23 cellular contexts compared by ENCODE assay signal in genomic region chr3:10848261-10848660, GRCh38. TPM values are rescaled to one million over a fixed set of nuclear protein-coding genes. Genes with fewer than 3 reads are reported as not detected.
DNase-seq lines count a peak whose midpoint lies in the region; ATAC-seq and TF ChIP-seq lines count a peak whose summit lies in the region.
"Had no signal": no experiment of that assay in that cellular context is flagged by ENCODE, and none has a peak within 500 bp of the region (broad histone marks: within the 10 kb centered on the region; RNA-seq: fewer than 3 reads in every experiment).

No MANE protein-coding gene starts in this region.

- H3F3A ChIP-seq in GM23248 (ENCODE audit: insufficient read depth), result no peaks in the 10 kb centered on the region

- no peaks in the 10 kb centered on the region for H3K27me3 ChIP-seq in GM23248 (replicated peaks; ENCODE audit: insufficient read depth)

- H3K4me2 ChIP-seq in GM23248 (ENCODE audit: unreplicated experiment), result no peak overlapping the region
- H3K4me2 ChIP-seq: neural progenitor cell had no signal

- H3K36me3 Mint-ChIP-seq in activated CD4-positive, alpha-beta T cell treated with anti-CD3 and anti-CD28 coated beads, Interleukin-2, amount 10 ng/mL, durations not matched to agents 7 days and 5 days (ENCODE audit: low read depth), result no peaks in the 10 kb centered on the region
- no peaks in the 10 kb centered on the region for H3K36me3 Mint-ChIP-seq in activated T-cell treated with anti-CD3 and anti-CD28 coated beads, Interleukin-2, amount 50 U/mL, for 72 hours (ENCODE audit: insufficient read depth in 2 of 2)
- H3K36me3 Mint-ChIP-seq: mesothelial cell of epicardium, neural progenitor cell, WTC11 had no signal

- H3K9me3 Mint-ChIP-seq in activated CD4-positive, alpha-beta T cell treated with anti-CD3 and anti-CD28 coated beads, Interleukin-2, amount 10 ng/mL, durations not matched to agents 7 days and 5 days, result no peaks in the 10 kb centered on the region
- H3K9me3 Mint-ChIP-seq in activated T-cell treated with anti-CD3 and anti-CD28 coated beads, Interleukin-2, amount 50 U/mL, for 72 hours, result peaks cover 0 to 2% of the 10 kb centered on the region in 2 donors
- H3K9me3 Mint-ChIP-seq: activated T-helper 1 cell treated with anti-CD3 and anti-CD28 coated beads, Interleukin-12 subunit alpha, Interleukin-12 subunit beta, Interleukin-2, Interleukin-4 antibody, amounts not matched to agents 30 ng/mL and 10 ng/mL and 1 ng/mL, durations not matched to agents 14 hours and 24 hours and 36 hours; effector memory CD8-positive, alpha-beta T cell; mesothelial cell of epicardium; neural progenitor cell; T-helper 1 cell treated with Interleukin-12 subunit alpha and Interleukin-12 subunit beta and Interleukin-4 antibody, amounts not matched to agents 30 μg/mL and 1 μg/mL, for 36 hours had no signal

- ATAC-seq in activated T-cell treated with anti-CD3 and anti-CD28 coated beads, Interleukin-2, amount 50 U/mL, for 72 hours (replicated peaks in 1 of 2), result peak; percentile 92
- no peak for ATAC-seq in GM18517 (IDR thresholded peaks at IDR 0.05; ENCODE audit: unreplicated experiment)
- ATAC-seq: effector memory CD8-positive, alpha-beta T cell; upper lobe of right lung; WTC11 had no signal

- no peak overlapping the region for H3K27ac Mint-ChIP-seq in activated CD4-positive, alpha-beta T cell treated with anti-CD3 and anti-CD28 coated beads, Interleukin-2, amount 10 ng/mL, durations not matched to agents 7 days and 5 days
- no peak overlapping the region for H3K27ac Mint-ChIP-seq in activated T-cell treated with anti-CD3 and anti-CD28 coated beads, Interleukin-2, amount 50 U/mL, for 72 hours
- H3K27ac Mint-ChIP-seq: activated T-helper 1 cell treated with anti-CD3 and anti-CD28 coated beads, Interleukin-12 subunit alpha, Interleukin-12 subunit beta, Interleukin-2, Interleukin-4 antibody, amounts not matched to agents 30 ng/mL and 10 ng/mL and 1 ng/mL, durations not matched to agents 14 hours and 24 hours and 36 hours; effector memory CD8-positive, alpha-beta T cell; mesothelial cell of epicardium; neural progenitor cell; T-helper 1 cell treated with Interleukin-12 subunit alpha and Interleukin-12 subunit beta and Interleukin-4 antibody, amounts not matched to agents 30 μg/mL and 1 μg/mL, for 36 hours; WTC11 had no signal

- in situ Hi-C loops in GM13977 (cut with MboI; ENCODE audit: low pct_unique_long_range_greater_than_20kb, low sequenced_read_pairs, unreplicated experiment) (no loop called here), GM23248 (cut with MboI) (no loop called here)

- H4K20me1 ChIP-seq in GM23248 (ENCODE audit: insufficient read depth), result no peaks in the 10 kb centered on the region

- CTCF ChIA-PET in activated CD4-positive, alpha-beta T cell treated with anti-CD3 and anti-CD28 coated beads, Interleukin-2, amount 10 ng/mL, durations not matched to agents 7 days and 5 days (lab: Charles Lee), result no interaction called here

- 31 to 38% methylated on average over 3 of the region's 3 CpGs for WGBS in GM23248 (ENCODE audit: low coverage in 1 of 2, low lambda C conversion rate in 2 of 2, missing lambda C conversion rate in 2 of 2), 2 experiments

- POLR2A ChIA-PET in activated CD4-positive, alpha-beta T cell treated with anti-CD3 and anti-CD28 coated beads, Interleukin-2, amount 10 ng/mL, durations not matched to agents 7 days and 5 days (lab: Charles Lee), result no interaction called here

- no peaks in the 10 kb centered on the region for H3K36me3 ChIP-seq in GM23248 (ENCODE audit: low read depth)
- H3K36me3 ChIP-seq: neural progenitor cell, upper lobe of right lung had no signal

- TF ChIP-seq CTCF in GM13977 (IDR thresholded peaks at IDR 0.05; ENCODE audit: extremely low read depth, insufficient read depth, missing control alignments), result no peak

- H3K4me3 ChIP-seq in GM23248, result no peak overlapping the region
- H3K4me3 ChIP-seq: neural progenitor cell, upper lobe of right lung had no signal

- no peaks in the 10 kb centered on the region for H3K79me2 ChIP-seq in GM23248 (ENCODE audit: insufficient read depth)

- H3K4me1 Mint-ChIP-seq in activated CD4-positive, alpha-beta T cell treated with anti-CD3 and anti-CD28 coated beads, Interleukin-2, amount 10 ng/mL, durations not matched to agents 7 days and 5 days, result no peaks in the 10 kb centered on the region
- H3K4me1 Mint-ChIP-seq in activated T-cell treated with anti-CD3 and anti-CD28 coated beads, Interleukin-2, amount 50 U/mL, for 72 hours (ENCODE audit: low read depth), result peaks cover 18% of the 10 kb centered on the region
- H3K4me1 Mint-ChIP-seq: mesothelial cell of epicardium, WTC11 had no signal

- no peak overlapping the region for H3K4me3 Mint-ChIP-seq in activated CD4-positive, alpha-beta T cell treated with anti-CD3 and anti-CD28 coated beads, Interleukin-2, amount 10 ng/mL, durations not matched to agents 7 days and 5 days
- H3K4me3 Mint-ChIP-seq in activated T-cell treated with anti-CD3 and anti-CD28 coated beads, Interleukin-2, amount 50 U/mL, for 72 hours, result no peak overlapping the region
- H3K4me3 Mint-ChIP-seq: activated T-helper 1 cell treated with anti-CD3 and anti-CD28 coated beads, Interleukin-12 subunit alpha, Interleukin-12 subunit beta, Interleukin-2, Interleukin-4 antibody, amounts not matched to agents 30 ng/mL and 10 ng/mL and 1 ng/mL, durations not matched to agents 14 hours and 24 hours and 36 hours; effector memory CD8-positive, alpha-beta T cell; mesothelial cell of epicardium; neural progenitor cell; T-helper 1 cell treated with Interleukin-12 subunit alpha and Interleukin-12 subunit beta and Interleukin-4 antibody, amounts not matched to agents 30 μg/mL and 1 μg/mL, for 36 hours; WTC11 had no signal

- H3K9me2 ChIP-seq in GM23248 (ENCODE audit: insufficient read depth), result no peaks in the 10 kb centered on the region

- peaks cover 12% of the 10 kb centered on the region for H3K27me3 Mint-ChIP-seq in activated CD4-positive, alpha-beta T cell treated with anti-CD3 and anti-CD28 coated beads, Interleukin-2, amount 10 ng/mL, durations not matched to agents 7 days and 5 days
- peaks cover 46% of the 10 kb centered on the region for H3K27me3 Mint-ChIP-seq in activated T-cell treated with anti-CD3 and anti-CD28 coated beads, Interleukin-2, amount 50 U/mL, for 72 hours (ENCODE audit: low read depth)

- DNase-seq in activated CD4-positive, alpha-beta T cell treated with anti-CD3 and anti-CD28 coated beads, Interleukin-2, amount 50 U/mL, for 48 hours, result peak; percentile 32 to 40
- no peak for DNase-seq in activated CD4-positive, alpha-beta T cell treated with anti-CD3 and anti-CD28 coated beads, Interleukin-2, amount 10 ng/mL, durations not matched to agents 7 days and 5 days
- DNase-seq in GM13977 (ENCODE audit: low spot score) (peak; percentile 56), COR-L47 (lab: John Stamatoyannopoulos, UW) (no peak), GM23248 (no peak)
- DNase-seq in activated T-cell treated with anti-CD3 and anti-CD28 coated beads, Interleukin-2, amount 50 U/mL, for 72 hours, result peak; percentile 46 to 57
- peak; percentile 23 to 28 for DNase-seq in stimulated activated CD4-positive, alpha-beta T cell treated with anti-CD3 and anti-CD28 coated beads, Interleukin-4, amount 100 ng/mL, for 48 hours (ENCODE audit: low read depth in 2 of 2)
- DNase-seq: amniotic stem cell; effector memory CD8-positive, alpha-beta T cell; hippocampal formation; Karpas-422; NCI-H1436; NCI-H510A; SHP77; upper lobe of right lung had no signal

- H3K27ac ChIP-seq in GM23248, result no peak overlapping the region
- H3K27ac ChIP-seq: C4-2B, neural progenitor cell, upper lobe of right lung had no signal

- H3K9ac ChIP-seq in GM23248, result no peak overlapping the region
- H3K9ac ChIP-seq: neural progenitor cell had no signal

- no peaks in the 10 kb centered on the region for H3K9me3 ChIP-seq in GM23248 (ENCODE audit: low read depth)
- H3K9me3 ChIP-seq: upper lobe of right lung had no signal

- no peak overlapping the region for H2AFZ ChIP-seq in GM23248
- H2AFZ ChIP-seq: neural progenitor cell had no signal

- no peaks in the 10 kb centered on the region for H3K4me1 ChIP-seq in GM23248 (ENCODE audit: insufficient read depth)
- H3K4me1 ChIP-seq: upper lobe of right lung had no signal

RNA-seq across cellular contexts. Expression of gene SLC6A11, which starts 32.2 kb away (rescaled TPM):
- not detected for total RNA-seq in activated CD4-positive, alpha-beta T cell treated with anti-CD3 and anti-CD28 coated beads, Interleukin-2, amount 10 ng/mL, durations not matched to agents 7 days and 5 days
- not detected for total RNA-seq in activated T-cell treated with anti-CD3 and anti-CD28 coated beads, Interleukin-2, amount 50 U/mL, for 72 hours
- total RNA-seq in GM23248 (2014; rRNA removed; shearing (Covaris generic)), result not detected in 2 replicates
- polyA plus RNA-seq in GM23248 (2016; fragmentation: Nextera tagmentation; extraction: Ambion mirVana), result not detected in 2 replicates
- total RNA-seq: activated T-helper 1 cell treated with anti-CD3 and anti-CD28 coated beads, Interleukin-12 subunit alpha, Interleukin-12 subunit beta, Interleukin-2, Interleukin-4 antibody, amounts not matched to agents 30 ng/mL and 10 ng/mL and 1 ng/mL, durations not matched to agents 14 hours and 24 hours and 36 hours; renal cortical epithelial cell had no signal

Comparison
In these comparisons a context has a peak if more than half of its experiments do, and no peak if none do; other contexts are left out.
1. DNase-seq: peak in activated CD4-positive, alpha-beta T cell treated with anti-CD3 and anti-CD28 coated beads, Interleukin-2, amount 50 U/mL, for 48 hours (2 of 2), GM13977 (single experiment), activated T-cell treated with anti-CD3 and anti-CD28 coated beads, Interleukin-2, amount 50 U/mL, for 72 hours (2 of 2) and stimulated activated CD4-positive, alpha-beta T cell treated with anti-CD3 and anti-CD28 coated beads, Interleukin-4, amount 100 ng/mL, for 48 hours (2 of 2); none in activated CD4-positive, alpha-beta T cell treated with anti-CD3 and anti-CD28 coated beads, Interleukin-2, amount 10 ng/mL, durations not matched to agents 7 days and 5 days (single experiment), COR-L47 (single experiment) and GM23248 (single experiment).